In the genomic region with DNA sequence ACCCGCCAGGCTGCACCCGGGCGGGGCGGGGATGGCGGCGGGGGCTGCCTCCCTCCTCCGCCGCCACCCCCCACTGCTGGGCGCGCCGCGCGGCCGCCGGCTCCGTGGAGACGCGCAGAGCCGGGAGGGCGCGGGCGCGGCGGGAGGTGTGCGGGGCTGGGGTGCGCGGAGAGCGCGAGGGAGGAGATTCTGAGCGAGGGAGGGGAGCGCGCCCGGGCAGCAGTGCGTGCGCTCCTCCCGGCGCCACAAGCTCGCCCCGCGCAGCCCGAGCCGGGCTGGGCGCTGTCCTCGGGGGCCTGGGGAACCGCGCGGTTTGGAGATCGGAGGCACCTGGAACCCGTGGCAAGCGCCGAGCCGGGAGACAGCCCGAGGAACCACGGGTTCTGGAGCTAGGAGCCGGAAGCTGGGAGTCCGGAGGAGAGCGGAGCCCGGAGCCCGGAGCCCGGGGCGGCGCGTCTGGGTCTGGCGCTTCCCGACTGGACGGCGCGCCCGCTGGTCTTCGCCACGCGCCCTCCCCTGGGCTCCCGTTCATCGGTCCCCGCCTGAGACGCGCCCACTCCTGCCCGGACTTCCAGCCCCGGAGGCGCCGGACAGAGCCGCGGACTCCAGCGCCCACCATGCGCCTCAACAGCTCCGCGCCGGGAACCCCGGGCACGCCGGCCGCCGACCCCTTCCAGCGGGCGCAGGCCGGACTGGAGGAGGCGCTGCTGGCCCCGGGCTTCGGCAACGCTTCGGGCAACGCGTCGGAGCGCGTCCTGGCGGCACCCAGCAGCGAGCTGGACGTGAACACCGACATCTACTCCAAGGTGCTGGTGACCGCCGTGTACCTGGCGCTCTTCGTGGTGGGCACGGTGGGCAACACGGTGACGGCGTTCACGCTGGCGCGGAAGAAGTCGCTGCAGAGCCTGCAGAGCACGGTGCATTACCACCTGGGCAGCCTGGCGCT, we compare ENCODE assay signal across 1 cellular context.
TF ChIP-seq lines count a peak whose summit lies in the region.

A gene (plus strand): TSS at position 246 of the 946 bp plus-strand sequence. CDS start 372 bp downstream, at position 618.

TF ChIP-seq in HCT116, 20 proteins besides CTCF, POLR2A, EP300 and RAD21 (continued from another document):
- TF ChIP-seq, protein P1, sequence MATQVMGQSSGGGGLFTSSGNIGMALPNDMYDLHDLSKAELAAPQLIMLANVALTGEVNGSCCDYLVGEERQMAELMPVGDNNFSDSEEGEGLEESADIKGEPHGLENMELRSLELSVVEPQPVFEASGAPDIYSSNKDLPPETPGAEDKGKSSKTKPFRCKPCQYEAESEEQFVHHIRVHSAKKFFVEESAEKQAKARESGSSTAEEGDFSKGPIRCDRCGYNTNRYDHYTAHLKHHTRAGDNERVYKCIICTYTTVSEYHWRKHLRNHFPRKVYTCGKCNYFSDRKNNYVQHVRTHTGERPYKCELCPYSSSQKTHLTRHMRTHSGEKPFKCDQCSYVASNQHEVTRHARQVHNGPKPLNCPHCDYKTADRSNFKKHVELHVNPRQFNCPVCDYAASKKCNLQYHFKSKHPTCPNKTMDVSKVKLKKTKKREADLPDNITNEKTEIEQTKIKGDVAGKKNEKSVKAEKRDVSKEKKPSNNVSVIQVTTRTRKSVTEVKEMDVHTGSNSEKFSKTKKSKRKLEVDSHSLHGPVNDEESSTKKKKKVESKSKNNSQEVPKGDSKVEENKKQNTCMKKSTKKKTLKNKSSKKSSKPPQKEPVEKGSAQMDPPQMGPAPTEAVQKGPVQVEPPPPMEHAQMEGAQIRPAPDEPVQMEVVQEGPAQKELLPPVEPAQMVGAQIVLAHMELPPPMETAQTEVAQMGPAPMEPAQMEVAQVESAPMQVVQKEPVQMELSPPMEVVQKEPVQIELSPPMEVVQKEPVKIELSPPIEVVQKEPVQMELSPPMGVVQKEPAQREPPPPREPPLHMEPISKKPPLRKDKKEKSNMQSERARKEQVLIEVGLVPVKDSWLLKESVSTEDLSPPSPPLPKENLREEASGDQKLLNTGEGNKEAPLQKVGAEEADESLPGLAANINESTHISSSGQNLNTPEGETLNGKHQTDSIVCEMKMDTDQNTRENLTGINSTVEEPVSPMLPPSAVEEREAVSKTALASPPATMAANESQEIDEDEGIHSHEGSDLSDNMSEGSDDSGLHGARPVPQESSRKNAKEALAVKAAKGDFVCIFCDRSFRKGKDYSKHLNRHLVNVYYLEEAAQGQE (IDR thresholded peaks at IDR 0.05; ENCODE audit: low read depth): no peak
- TF ChIP-seq EZH2 (IDR thresholded peaks at IDR 0.05): no peak
